9 cellular contexts compared by ENCODE assay signal in genomic region chr18:63207154-63207790, GRCh38.
DNase-seq lines count a peak whose midpoint lies in the region; ATAC-seq lines count a peak whose summit lies in the region.
"Had no signal": no experiment of that assay in that cellular context is flagged by ENCODE, and none has a peak within 500 bp of the region (broad histone marks: within the 10 kb centered on the region; RNA-seq: fewer than 3 reads in every experiment).

No MANE protein-coding gene starts in this region.

- no peak for DNase-seq in Right ventricle myocardium superior
- DNase-seq in left cardiac atrium = no peak
- peak; percentile 26 for DNase-seq in NCI-H1436 treated with DMSO at 0.1 percent for 48 hours (lab: John Stamatoyannopoulos, UW)
- DNase-seq in activated T-cell treated with anti-CD3 and anti-CD28 coated beads, Interleukin-2, amount 50 U/mL, for 72 hours = peak in 1 of 2 donors; percentile 41
- DNase-seq in stimulated activated naive CD8-positive, alpha-beta T cell treated with anti-CD3 and anti-CD28 coated beads, Interleukin-15, amount 100 ng/mL, for 72 hours = peak in 1 of 2 donors; percentile 48
- DNase-seq in Ammon's horn (ENCODE audit: low spot score) = no peak
- no peak for DNase-seq in AML-193 (lab: John Stamatoyannopoulos, UW)
- DNase-seq: occipital lobe had no signal

- H3K27ac Mint-ChIP-seq in activated T-cell treated with anti-CD3 and anti-CD28 coated beads, Interleukin-2, amount 50 U/mL, for 72 hours = peak overlapping the region; percentile 90
- H3K27ac Mint-ChIP-seq in stimulated activated naive CD8-positive, alpha-beta T cell treated with anti-CD3 and anti-CD28 coated beads, Interleukin-15, amount 100 ng/mL, for 72 hours = peak overlapping the region; percentile 80 to 91

- peak; percentile 16 for ATAC-seq in Right ventricle myocardium superior (ENCODE audit: poor library complexity)
- no peak for ATAC-seq in left cardiac atrium
- peak; percentile 22 to 27 for ATAC-seq in activated T-cell treated with anti-CD3 and anti-CD28 coated beads, Interleukin-2, amount 50 U/mL, for 72 hours (replicated peaks in 1 of 2)
- ATAC-seq in stimulated activated naive CD8-positive, alpha-beta T cell treated with anti-CD3 and anti-CD28 coated beads, Interleukin-15, amount 100 ng/mL, for 72 hours = peak; percentile 69
- no peak for ATAC-seq in GM18870 (IDR thresholded peaks at IDR 0.05; ENCODE audit: unreplicated experiment)

- intact Hi-C loops in Right ventricle myocardium superior (cut with DNase I) (no loop called here), left cardiac atrium (cut with DNase I) (no loop called here)

- peaks cover 12 to 26% of the 10 kb centered on the region in 2 donors for H3K36me3 Mint-ChIP-seq in activated T-cell treated with anti-CD3 and anti-CD28 coated beads, Interleukin-2, amount 50 U/mL, for 72 hours (ENCODE audit: insufficient read depth in 2 of 2)

- H3K27me3 Mint-ChIP-seq in activated T-cell treated with anti-CD3 and anti-CD28 coated beads, Interleukin-2, amount 50 U/mL, for 72 hours (ENCODE audit: low read depth) = no peaks in the 10 kb centered on the region
- H3K27me3 Mint-ChIP-seq in stimulated activated naive CD8-positive, alpha-beta T cell treated with anti-CD3 and anti-CD28 coated beads, Interleukin-15, amount 100 ng/mL, for 72 hours = no peaks in the 10 kb centered on the region

- peaks cover 99% of the 10 kb centered on the region for H3K4me1 Mint-ChIP-seq in activated T-cell treated with anti-CD3 and anti-CD28 coated beads, Interleukin-2, amount 50 U/mL, for 72 hours (ENCODE audit: low read depth)
- H3K4me1 Mint-ChIP-seq in stimulated activated naive CD8-positive, alpha-beta T cell treated with anti-CD3 and anti-CD28 coated beads, Interleukin-15, amount 100 ng/mL, for 72 hours = peaks cover 94% of the 10 kb centered on the region

- H3K4me3 Mint-ChIP-seq in activated T-cell treated with anti-CD3 and anti-CD28 coated beads, Interleukin-2, amount 50 U/mL, for 72 hours = peak overlapping the region; percentile 80 to 83
- peak overlapping the region; percentile 74 to 87 for H3K4me3 Mint-ChIP-seq in stimulated activated naive CD8-positive, alpha-beta T cell treated with anti-CD3 and anti-CD28 coated beads, Interleukin-15, amount 100 ng/mL, for 72 hours

- H3K9me3 Mint-ChIP-seq in activated T-cell treated with anti-CD3 and anti-CD28 coated beads, Interleukin-2, amount 50 U/mL, for 72 hours = no peaks in the 10 kb centered on the region
- H3K9me3 Mint-ChIP-seq in stimulated activated naive CD8-positive, alpha-beta T cell treated with anti-CD3 and anti-CD28 coated beads, Interleukin-15, amount 100 ng/mL, for 72 hours = no peaks in the 10 kb centered on the region

Comparison
In these comparisons a context has a peak if more than half of its experiments do, and no peak if none do; other contexts are left out.
1. ATAC-seq: peak in Right ventricle myocardium superior (single experiment), activated T-cell treated with anti-CD3 and anti-CD28 coated beads, Interleukin-2, amount 50 U/mL, for 72 hours (2 of 2) and stimulated activated naive CD8-positive, alpha-beta T cell treated with anti-CD3 and anti-CD28 coated beads, Interleukin-15, amount 100 ng/mL, for 72 hours (single experiment); none in left cardiac atrium (0 of 2) and GM18870 (single experiment).